Comparison of ENCODE assay signal across 8 cellular contexts in genomic region chr1:32742132-32742947, GRCh38. TPM values are rescaled to one million over a fixed set of nuclear protein-coding genes. Genes with fewer than 3 reads are reported as not detected.
DNase-seq lines count a peak whose midpoint lies in the region; ATAC-seq and TF ChIP-seq lines count a peak whose summit lies in the region.

No MANE protein-coding gene starts in this region.

- H3K27me3 ChIP-seq in HAP-1 (ENCODE audit: low read depth) (no peaks in the 10 kb centered on the region), heart right ventricle (peaks cover 0 to 17% (median 0%) of the 10 kb centered on the region in 7 donors)

- DNase-seq in HAP-1 (ENCODE audit: low spot score in 2 of 2) (peak in 1 of 2 experiments; percentile 41), heart right ventricle (no peak), retina (peak; percentile 51), NCI-H1436 (lab: John Stamatoyannopoulos, UW) (no peak)
- DNase-seq in effector CD4-positive, alpha-beta T cell: no peak

- H3K27ac ChIP-seq in VCaP (peak overlapping the region; percentile 71), heart right ventricle (peak overlapping the region; percentile 61 to 82 (median 74))

- no peaks in the 10 kb centered on the region for H3K36me3 ChIP-seq in HAP-1 (replicated peaks)
- no peaks in the 10 kb centered on the region for H3K36me3 ChIP-seq in heart right ventricle

- H3K4me1 ChIP-seq in HAP-1: peaks cover 9% of the 10 kb centered on the region
- peaks cover 0 to 29% (median 19%) of the 10 kb centered on the region in 9 donors for H3K4me1 ChIP-seq in heart right ventricle

- TF ChIP-seq CTCF in VCaP (conservative IDR thresholded peaks at IDR 0.05): no peak
- no peak for TF ChIP-seq CTCF in heart right ventricle (IDR thresholded peaks at IDR 0.05)

- H3K9me3 ChIP-seq in HAP-1 (no peaks in the 10 kb centered on the region), heart right ventricle (no peaks in the 10 kb centered on the region)

- H3K4me3 ChIP-seq in HAP-1: peak overlapping the region; percentile 50
- peak overlapping the region; percentile 61 to 79 (median 69) for H3K4me3 ChIP-seq in heart right ventricle

- in situ Hi-C loops in HAP-1 (cut with MboI; ENCODE audit: low sequenced_read_pairs): no loop called here

- intact Hi-C loops in heart right ventricle (cut with DNase I): no loop called here

- 17 to 21% methylated on average over 32 of the region's 32 CpGs for WGBS in heart right ventricle, 2 donors

- ATAC-seq in heart right ventricle (peak; percentile 6 to 48 (median 28)), GM19463 (IDR thresholded peaks at IDR 0.05; ENCODE audit: unreplicated experiment) (no peak), HG03521 (IDR thresholded peaks at IDR 0.05; ENCODE audit: unreplicated experiment) (no peak)

RNA-seq across cellular contexts. Expression of gene SYNC, which starts 39.8 kb away (rescaled TPM):
- 10 to 100 TPM in 9 of 10 donors, 1 to 10 TPM in 1; 9.9 to 27.8 (median 17.7) TPM for total RNA-seq in heart right ventricle
- 10 to 100 TPM in 1 of 2 donors, 1 to 10 TPM in 1; 2.7 to 10.5 TPM for polyA plus RNA-seq in heart right ventricle

Comparison
In these comparisons a context has a peak if more than half of its experiments do, and no peak if none do; other contexts are left out.
1. ATAC-seq: peak in heart right ventricle (8 of 8); none in GM19463 (single experiment) and HG03521 (single experiment).